Comparison of ENCODE assay signal across 9 cellular contexts in the genomic region with DNA sequence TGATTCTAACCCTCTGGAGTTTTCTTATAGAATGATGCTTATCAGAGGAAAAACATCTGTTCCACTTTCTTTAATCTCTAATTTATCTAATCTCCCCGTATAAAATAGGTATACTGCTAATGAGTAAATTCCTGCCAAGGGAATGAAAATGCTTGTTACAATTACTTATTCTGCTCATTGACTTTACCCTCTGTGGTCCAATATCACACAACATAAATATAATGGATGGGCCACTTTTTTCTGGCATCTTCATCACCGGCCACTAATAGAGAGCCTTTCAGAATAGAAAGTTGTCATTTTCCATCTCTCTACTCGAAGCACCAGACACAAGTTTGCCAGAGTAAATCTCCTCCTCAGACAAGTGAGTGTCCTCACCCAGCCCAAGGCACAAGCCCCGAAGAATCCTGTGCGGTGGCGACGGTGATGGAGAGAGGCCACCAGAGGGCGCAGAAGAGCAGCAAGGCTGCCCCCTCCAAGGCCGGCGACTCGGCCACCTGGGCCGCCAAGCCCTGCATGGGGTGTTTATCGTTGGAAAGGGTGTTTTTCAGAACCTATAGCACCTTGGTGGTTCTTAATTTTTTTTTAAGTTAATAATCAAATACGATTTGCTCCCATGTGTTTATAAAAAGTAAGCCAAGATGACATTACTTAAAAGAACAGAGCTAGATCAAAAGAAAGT.
DNase-seq lines count a peak whose midpoint lies in the region; ATAC-seq and TF ChIP-seq lines count a peak whose summit lies in the region.
"Had no signal": no experiment of that assay in that cellular context is flagged by ENCODE, and none has a peak within 500 bp of the region (broad histone marks: within the 10 kb centered on the region; RNA-seq: fewer than 3 reads in every experiment).

No MANE protein-coding gene starts in this region.

- H3K4me3 Mint-ChIP-seq in naive thymus-derived CD4-positive, alpha-beta T cell, result peak overlapping the region in 1 of 10 donors; percentile 34
- H3K4me3 Mint-ChIP-seq: activated naive CD4-positive, alpha-beta T cell treated with anti-CD3 and anti-CD28 coated beads, Interleukin-2, amount 50 U/mL, for 24 hours had no signal

- H3K36me3 ChIP-seq in naive thymus-derived CD4-positive, alpha-beta T cell (ENCODE audit: control insufficient read depth in 2 of 3, insufficient read depth in 3 of 3, low read length in 3 of 3), result no peaks in the 10 kb centered on the region

- H3K27ac Mint-ChIP-seq in naive thymus-derived CD4-positive, alpha-beta T cell, result peak overlapping the region in 4 of 9 donors; percentile 21 to 49 (median 32)
- H3K27ac Mint-ChIP-seq: activated naive CD4-positive, alpha-beta T cell treated with anti-CD3 and anti-CD28 coated beads, Interleukin-2, amount 50 U/mL, for 24 hours had no signal

- H3K9me3 ChIP-seq in naive thymus-derived CD4-positive, alpha-beta T cell (ENCODE audit: control insufficient read depth in 2 of 3, low read length in 3 of 3), result no peaks in the 10 kb centered on the region

- peaks cover 0 to 11% (median 8%) of the 10 kb centered on the region in 5 donors for H3K27me3 Mint-ChIP-seq in naive thymus-derived CD4-positive, alpha-beta T cell

- peaks cover 0 to 18% (median 8%) of the 10 kb centered on the region in 11 donors for H3K9me3 Mint-ChIP-seq in naive thymus-derived CD4-positive, alpha-beta T cell

- H3K4me1 ChIP-seq in naive thymus-derived CD4-positive, alpha-beta T cell (ENCODE audit: control insufficient read depth in 2 of 2, insufficient read depth in 2 of 2, low read length in 2 of 2), result peaks cover 0 to 3% of the 10 kb centered on the region in 2 donors

- H3K4me3 ChIP-seq in HL-60 (replicated peaks; ENCODE audit: insufficient read depth, low read length) (no peak overlapping the region), epithelial cell of esophagus (ENCODE audit: low read length) (no peak overlapping the region)
- H3K4me3 ChIP-seq in naive thymus-derived CD4-positive, alpha-beta T cell (ENCODE audit: low read length), result no peak overlapping the region

- H3K4me1 Mint-ChIP-seq in naive thymus-derived CD4-positive, alpha-beta T cell, result peaks cover 5 to 13% (median 7%) of the 10 kb centered on the region in 7 donors

- peak; percentile 93 for ATAC-seq in GM21360 (IDR thresholded peaks at IDR 0.05; ENCODE audit: unreplicated experiment)
- peak; percentile 95 for ATAC-seq in naive thymus-derived CD4-positive, alpha-beta T cell

- intact Hi-C loops in naive thymus-derived CD4-positive, alpha-beta T cell (cut with micrococcal nuclease), result loop anchor here (1.0 to 10.0 kb wide), 13 partner anchors 122 to 1237 kb away; a partner anchor contains a TSS

- DNase-seq in COLO829 (ENCODE audit: low spot score) (peak; percentile 40), HL-60 (ENCODE audit: low read depth in 1 of 2, low spot score in 1 of 2) (peak; percentile 39 to 57), NOMO-1 treated with dmso at 0.1 percent for 144 hours (lab: John Stamatoyannopoulos, UW; ENCODE audit: unreplicated experiment) (peak; percentile 36), epithelial cell of esophagus (ENCODE audit: low read depth) (peak; percentile 67)
- DNase-seq in activated CD8-positive, alpha-beta memory T cell treated with anti-CD3 and anti-CD28 coated beads, Interleukin-2, amount 50 U/mL, for 48 hours, result peak; percentile 94
- peak; percentile 54 to 76 (median 65) for DNase-seq in naive thymus-derived CD4-positive, alpha-beta T cell
- DNase-seq in stimulated activated CD8-positive, alpha-beta memory T cell treated with anti-CD3 and anti-CD28 coated beads, Interleukin-7, amount 100 ng/mL, for 48 hours (ENCODE audit: extremely low read depth in 1 of 2, low read depth in 1 of 2), result peak; percentile 45 to 58

- peaks cover 0 to 6% (median 3%) of the 10 kb centered on the region in 5 donors for H3K36me3 Mint-ChIP-seq in naive thymus-derived CD4-positive, alpha-beta T cell

- H3K27ac ChIP-seq in HL-60 (replicated peaks), result no peak overlapping the region
- no peak overlapping the region for H3K27ac ChIP-seq in naive thymus-derived CD4-positive, alpha-beta T cell (ENCODE audit: low read depth, low read length)

- POLR2A ChIA-PET in naive thymus-derived CD4-positive, alpha-beta T cell (lab: Charles Lee), result no interaction called here

- no peaks in the 10 kb centered on the region for H3K27me3 ChIP-seq in HL-60 (ENCODE audit: insufficient read depth, poor library complexity, severe bottlenecking)
- no peaks in the 10 kb centered on the region for H3K27me3 ChIP-seq in naive thymus-derived CD4-positive, alpha-beta T cell (ENCODE audit: control insufficient read depth in 2 of 2, insufficient read depth in 2 of 2, low read length in 2 of 2)

- TF ChIP-seq CTCF in HL-60 (IDR thresholded peaks at IDR 0.05; ENCODE audit: insufficient read depth, low read length) (peak; percentile 93), epithelial cell of esophagus (IDR thresholded peaks at IDR 0.05; ENCODE audit: insufficient read depth, low read depth, low read length, missing control alignments) (peak; percentile 95)

- CTCF ChIA-PET in naive thymus-derived CD4-positive, alpha-beta T cell (lab: Charles Lee), result interaction anchor here (0.7 to 1.7 kb wide), 3 partner anchors 20 to 371 kb away, joined by 3 to 4 read pairs (median 4); no protein-coding TSS in a partner anchor

Comparison
In these comparisons a context has a peak if more than half of its experiments do, and no peak if none do; other contexts are left out.
1. DNase-seq: peak in every context shown above with its lines; median percentile 94 in activated CD8-positive, alpha-beta memory T cell treated with anti-CD3 and anti-CD28 coated beads, Interleukin-2, amount 50 U/mL, for 48 hours; 67 in epithelial cell of esophagus; 65 in naive thymus-derived CD4-positive, alpha-beta T cell; 52 in stimulated activated CD8-positive, alpha-beta memory T cell treated with anti-CD3 and anti-CD28 coated beads, Interleukin-7, amount 100 ng/mL, for 48 hours; 48 in HL-60; 40 in COLO829; 36 in NOMO-1 treated with dmso at 0.1 percent for 144 hours.